In the genomic region with DNA sequence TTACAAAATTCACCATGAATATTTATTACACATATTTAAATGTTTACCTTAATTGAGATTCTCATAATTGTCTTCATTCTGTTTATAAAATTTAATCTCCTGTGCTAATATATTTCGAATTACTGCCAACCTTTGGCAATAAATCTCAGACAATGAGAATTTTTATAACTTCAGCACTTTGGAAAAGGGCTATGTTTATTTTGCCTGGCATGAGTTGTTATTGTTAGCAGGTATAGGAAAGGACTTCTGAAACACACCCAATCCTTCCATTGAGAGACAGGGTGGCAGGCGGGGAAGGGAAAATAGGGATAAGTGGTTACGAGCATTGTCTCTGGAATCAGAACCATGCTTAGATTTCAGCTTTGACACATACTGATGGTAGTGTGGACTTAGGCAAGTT, we compare ENCODE assay signal across 19 cellular contexts. TPM values are rescaled to one million over a fixed set of nuclear protein-coding genes. Genes with fewer than 3 reads are reported as not detected.
"Had no signal": no experiment of that assay in that cellular context is flagged by ENCODE, and none has a peak within 500 bp of the region (broad histone marks: within the 10 kb centered on the region; RNA-seq: fewer than 3 reads in every experiment).

No MANE protein-coding gene starts in this region.

- H3K27ac ChIP-seq: colonic mucosa, epithelial cell of prostate, esophagus squamous epithelium, heart right ventricle, left lung, lower lobe of right lung had no signal

- H3K4me3 ChIP-seq: colonic mucosa, esophagus squamous epithelium, heart right ventricle, left lung, lower lobe of right lung, mucosa of descending colon had no signal

- H3K4me1 ChIP-seq: colonic mucosa, esophagus squamous epithelium, heart right ventricle, left lung, lower lobe of right lung had no signal

- H3K36me3 ChIP-seq: colonic mucosa, esophagus squamous epithelium, heart right ventricle, left lung, lower lobe of right lung had no signal

- H3K27me3 ChIP-seq: colonic mucosa, esophagus squamous epithelium, heart right ventricle, left lung had no signal

- ATAC-seq: esophagus mucosa; heart right ventricle; left cardiac atrium; left lung; left ventricle myocardium superior; lower lobe of right lung; mucosa of descending colon; naive thymus-derived CD8-positive, alpha-beta T cell had no signal

- H3K9me3 ChIP-seq: colonic mucosa, esophagus squamous epithelium, heart right ventricle, left lung, lower lobe of right lung, mucosa of descending colon had no signal

- DNase-seq: colonic mucosa; cortex of kidney; effector CD4-positive, alpha-beta T cell; effector memory CD4-positive, alpha-beta T cell; esophagus squamous epithelium; glutamatergic neuron; head of caudate nucleus; heart right ventricle; hippocampal formation; left cardiac atrium; left lung; left ventricle myocardium superior; lower lobe of right lung; mesenchymal stem cell; mucosa of descending colon; naive B cell; naive thymus-derived CD8-positive, alpha-beta T cell had no signal

RNA-seq across cellular contexts. Expression of a gene that starts 12.1 kb away (rescaled TPM):
- total RNA-seq: naive thymus-derived CD8-positive, alpha-beta T cell had no signal
